ENCODE assay signal across 14 cellular contexts in the genomic region with DNA sequence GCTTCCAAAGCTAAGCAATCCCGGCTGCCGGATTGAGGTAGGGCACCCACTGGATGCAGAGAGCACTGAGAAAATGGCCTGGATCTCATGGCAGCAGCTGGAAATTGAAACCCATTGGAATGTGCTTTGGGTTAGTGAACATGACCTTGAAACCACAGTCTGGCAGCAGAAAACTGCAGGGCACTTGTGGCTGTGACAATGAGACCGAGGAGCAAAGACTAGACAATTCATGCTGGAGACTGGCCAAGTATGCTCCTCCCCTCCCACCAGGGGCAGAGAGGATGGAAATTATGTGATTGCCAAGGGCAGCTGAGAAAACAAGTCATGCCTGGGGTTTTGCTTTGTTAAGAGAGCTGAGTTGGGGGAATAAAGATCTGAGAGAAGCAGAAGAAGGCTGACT.
A peak's percentile ranks its signal among the peaks of the same experiment; 100 is the strongest.
DNase-seq lines count a peak whose midpoint lies in the region; FAIRE-seq and TF ChIP-seq lines count a peak whose summit lies in the region.
"Had no signal": no experiment of that assay in that cellular context is flagged by ENCODE, and none has a peak within 500 bp of the region (broad histone marks: within the 10 kb centered on the region; RNA-seq: fewer than 3 reads in every experiment).

No MANE protein-coding gene starts in this region.

- no peaks in the 10 kb centered on the region for H3K36me3 ChIP-seq in MG63
- H3K36me3 ChIP-seq in suprapubic skin = no peaks in the 10 kb centered on the region
- H3K36me3 ChIP-seq in hepatocyte (replicated peaks; ENCODE audit: insufficient read depth, low read depth) = no peaks in the 10 kb centered on the region

- H3K36me3 Mint-ChIP-seq in CD14-positive monocyte = no peaks in the 10 kb centered on the region

- TF ChIP-seq CTCF in suprapubic skin (IDR thresholded peaks at IDR 0.05) = no peak
- no peak for TF ChIP-seq CTCF in CD14-positive monocyte (IDR thresholded peaks at IDR 0.05)
- TF ChIP-seq CTCF in hepatocyte (IDR thresholded peaks at IDR 0.05; ENCODE audit: poor library complexity) = no peak

- no peak overlapping the region for H3K27ac Mint-ChIP-seq in CD14-positive monocyte
- H3K27ac Mint-ChIP-seq: memory B cell had no signal

- no peaks in the 10 kb centered on the region for H3K9me2 ChIP-seq in hepatocyte (replicated peaks; ENCODE audit: insufficient read depth)

- intact Hi-C loops in CD14-positive monocyte (cut with micrococcal nuclease) = no loop called here

- TF ChIP-seq EP300 in suprapubic skin (IDR thresholded peaks at IDR 0.05) = no peak

- peaks cover 42% of the 10 kb centered on the region for H3K4me1 Mint-ChIP-seq in CD14-positive monocyte

- H3K4me3 ChIP-seq in MG63 (no peak overlapping the region), suprapubic skin (no peak overlapping the region), hepatocyte (no peak overlapping the region)

- FAIRE-seq in RCC 7860 (lab: Jason Lieb, UNC) = peak; percentile 16
- FAIRE-seq: TTC549 had no signal

- H3K27me3 Mint-ChIP-seq in CD14-positive monocyte (ENCODE audit: low read depth in 3 of 3) = peaks cover 0 to 3% (median 2%) of the 10 kb centered on the region in 3 donors

- H3K27ac ChIP-seq in suprapubic skin (no peak overlapping the region), hepatocyte (no peak overlapping the region)

- no peak for TF ChIP-seq POLR2A in suprapubic skin (IDR thresholded peaks at IDR 0.05)

- H3K27me3 ChIP-seq in MG63 = no peaks in the 10 kb centered on the region
- no peaks in the 10 kb centered on the region for H3K27me3 ChIP-seq in suprapubic skin
- H3K27me3 ChIP-seq in hepatocyte = no peaks in the 10 kb centered on the region

- no peaks in the 10 kb centered on the region for H3K79me2 ChIP-seq in hepatocyte

- H3K4me2 ChIP-seq in hepatocyte = no peak overlapping the region

- WGBS in suprapubic skin = 79% methylated on average over 3 of the region's 3 CpGs
- 83% methylated on average over 3 of the region's 3 CpGs for WGBS in hepatocyte (ENCODE audit: low lambda C conversion rate, missing lambda C conversion rate)

- no peaks in the 10 kb centered on the region for H4K20me1 ChIP-seq in hepatocyte (ENCODE audit: insufficient read depth, poor library complexity, severe bottlenecking)

- peak; percentile 29 for DNase-seq in AG08395 (ENCODE audit: low spot score)
- DNase-seq in MG63 = peak; percentile 29
- DNase-seq in RCC 7860 (ENCODE audit: low spot score) = peak; percentile 67
- peak; percentile 30 for DNase-seq in fibroblast of peridontal ligament (ENCODE audit: extremely low read depth)
- DNase-seq in suprapubic skin (ENCODE audit: low spot score in 2 of 2) = no peak
- no peak for DNase-seq in GM19240 (ENCODE audit: insufficient read length, low spot score)
- no peak for DNase-seq in CD14-positive monocyte (ENCODE audit: low spot score)
- DNase-seq in hepatocyte (ENCODE audit: low spot score) = no peak
- DNase-seq: activated T-cell treated with anti-CD3 and anti-CD28 coated beads, Interleukin-2, amount 50 U/mL, for 4 hours; HCEC 1CT; head of caudate nucleus; Karpas-422 had no signal

- H3K9me3 ChIP-seq in MG63 (no peaks in the 10 kb centered on the region), suprapubic skin (no peaks in the 10 kb centered on the region), hepatocyte (ENCODE audit: low read depth) (no peaks in the 10 kb centered on the region)

- H2AFZ ChIP-seq in hepatocyte = no peak overlapping the region

- no peak overlapping the region for H3K4me3 Mint-ChIP-seq in CD14-positive monocyte
- H3K4me3 Mint-ChIP-seq: activated T-cell treated with anti-CD3 and anti-CD28 coated beads, Interleukin-2, amount 50 U/mL, for 4 hours; memory B cell had no signal

- H3K4me1 ChIP-seq in suprapubic skin (peaks cover 8% of the 10 kb centered on the region), hepatocyte (ENCODE audit: insufficient read depth) (peaks cover 7% of the 10 kb centered on the region)

- H3K9me3 Mint-ChIP-seq in CD14-positive monocyte = no peaks in the 10 kb centered on the region
- H3K9me3 Mint-ChIP-seq: activated T-cell treated with anti-CD3 and anti-CD28 coated beads, Interleukin-2, amount 50 U/mL, for 4 hours; memory B cell had no signal

Comparison
In these comparisons a context has a peak if more than half of its experiments do, and no peak if none do; other contexts are left out.
1. DNase-seq: peak in AG08395 (single experiment), MG63 (single experiment), RCC 7860 (single experiment) and fibroblast of peridontal ligament (single experiment); none in suprapubic skin (0 of 2), GM19240 (single experiment), CD14-positive monocyte (single experiment) and hepatocyte (single experiment).